In genomic region chr17:44207319-44207718, GRCh38 we compare ENCODE assay signal across 22 cellular contexts. TPM values are rescaled to one million over a fixed set of nuclear protein-coding genes. Genes with fewer than 3 reads are reported as not detected.
A peak's percentile ranks its signal among the peaks of the same experiment; 100 is the strongest.
DNase-seq lines count a peak whose midpoint lies in the region; ATAC-seq and TF ChIP-seq lines count a peak whose summit lies in the region.
"Had no signal": no experiment of that assay in that cellular context is flagged by ENCODE, and none has a peak within 500 bp of the region (broad histone marks: within the 10 kb centered on the region; RNA-seq: fewer than 3 reads in every experiment).

No MANE protein-coding gene starts in this region.

- H3K4me1 ChIP-seq in HEK293 (ENCODE audit: control insufficient read depth, insufficient read depth, low read length) = no peaks in the 10 kb centered on the region
- H3K4me1 ChIP-seq in osteoblast (ENCODE audit: insufficient read depth, low read length) = peaks cover 33% of the 10 kb centered on the region
- H3K4me1 ChIP-seq in heart right ventricle = peaks cover 5 to 37% (median 13%) of the 10 kb centered on the region in 9 donors

- H3K79me2 ChIP-seq in osteoblast (ENCODE audit: insufficient read depth, low read length) = no peaks in the 10 kb centered on the region

- H3K27ac Mint-ChIP-seq in activated CD8-positive, alpha-beta T cell treated with anti-CD3 and anti-CD28 coated beads for 36 hours = peak overlapping the region; percentile 4
- H3K27ac Mint-ChIP-seq in activated CD8-positive, alpha-beta T cell treated with anti-CD3 and anti-CD28 coated beads, Interleukin-2, amount 10 ng/mL, durations not matched to agents 7 days and 5 days = no peak overlapping the region
- no peak overlapping the region for H3K27ac Mint-ChIP-seq in T-helper 17 cell

- no peak for DNase-seq in activated CD8-positive, alpha-beta T cell treated with anti-CD3 and anti-CD28 coated beads for 36 hours
- DNase-seq in activated CD8-positive, alpha-beta T cell treated with anti-CD3 and anti-CD28 coated beads, Interleukin-2, amount 10 ng/mL, durations not matched to agents 7 days and 5 days = no peak
- DNase-seq in T-helper 17 cell (no peak), osteoblast (ENCODE audit: insufficient read length, low spot score, missing footprints) (peak; percentile 34), OCI-M1 (lab: John Stamatoyannopoulos, UW) (no peak), heart right ventricle (no peak)
- DNase-seq: CD4-positive, CD25-positive, alpha-beta regulatory T cell; Karpas-422; NCI-H1092; NCI-H1417 treated with DMSO at 0.1 percent for 48 hours; NCI-H1694 treated with DMSO at 0.1 percent for 48 hours; NCI-H2081; NCI-H2171; NCI-H226; NCI-H510A had no signal

- no peak overlapping the region for H3K27ac ChIP-seq in HEK293 (ENCODE audit: extremely low read depth, low read depth, low read length)
- no peak overlapping the region for H3K27ac ChIP-seq in osteoblast (ENCODE audit: low read depth, low read length)
- H3K27ac ChIP-seq in heart right ventricle = no peak overlapping the region
- H3K27ac ChIP-seq: BLaER1, SJSA1 had no signal

- no peak for ATAC-seq in activated CD8-positive, alpha-beta T cell treated with anti-CD3 and anti-CD28 coated beads for 36 hours
- ATAC-seq in activated CD8-positive, alpha-beta T cell treated with anti-CD3 and anti-CD28 coated beads, Interleukin-2, amount 10 ng/mL, durations not matched to agents 7 days and 5 days = no peak
- no peak for ATAC-seq in T-helper 17 cell
- no peak for ATAC-seq in heart right ventricle
- ATAC-seq: HCT116, Right ventricle myocardium inferior had no signal

- CTCF ChIA-PET in activated CD8-positive, alpha-beta T cell treated with anti-CD3 and anti-CD28 coated beads for 36 hours (lab: Charles Lee) = interaction anchor here (2.2 kb wide), 1 partner anchor 138 kb away, joined by 9 read pairs; the partner anchor contains the start of gene GRN
- CTCF ChIA-PET in activated CD8-positive, alpha-beta T cell treated with anti-CD3 and anti-CD28 coated beads, Interleukin-2, amount 10 ng/mL, durations not matched to agents 7 days and 5 days (lab: Charles Lee) = interaction anchor here (2.0 kb wide), 1 partner anchor 138 kb away, joined by 8 read pairs; the partner anchor contains the start of gene GRN
- CTCF ChIA-PET in HEK293 (lab: Yijun Ruan, JAX) = interaction anchor here (0.9 to 4.1 kb wide), 3 partner anchors 10 to 143 kb away, joined by 3 to 33 read pairs (median 21); partner anchors contain the start of gene UBTF

- intact Hi-C loops in activated CD8-positive, alpha-beta T cell treated with anti-CD3 and anti-CD28 coated beads for 36 hours (cut with micrococcal nuclease) = no loop called here
- intact Hi-C loops in heart right ventricle (cut with DNase I) = loop anchor here in 1 of 10 donors (5.0 kb wide), 1 partner anchor 125 kb away; no protein-coding TSS in a partner anchor

- peaks cover 26 to 57% of the 10 kb centered on the region in 2 experiments for H3K36me3 ChIP-seq in HEK293 (ENCODE audit: control insufficient read depth in 2 of 2, insufficient read depth in 1 of 2, low read length in 2 of 2)
- H3K36me3 ChIP-seq in osteoblast (ENCODE audit: insufficient read depth, low read length) = peaks cover 45% of the 10 kb centered on the region
- peaks cover 0 to 62% (median 36%) of the 10 kb centered on the region in 9 donors for H3K36me3 ChIP-seq in heart right ventricle

- 87% methylated on average over 17 of the region's 17 CpGs for WGBS in heart right ventricle, 2 donors

- no peak for TF ChIP-seq CTCF in activated CD8-positive, alpha-beta T cell treated with anti-CD3 and anti-CD28 coated beads for 36 hours (IDR thresholded peaks at IDR 0.05)
- no peak for TF ChIP-seq CTCF in HEK293 (tag by site-specific recombination; IDR thresholded peaks at IDR 0.05)
- no peak for TF ChIP-seq CTCF in osteoblast (IDR thresholded peaks at IDR 0.05; ENCODE audit: extremely low read depth, low read depth, low read length)
- no peak for TF ChIP-seq CTCF in heart right ventricle (IDR thresholded peaks at IDR 0.05)

- H3K4me3 Mint-ChIP-seq in activated CD8-positive, alpha-beta T cell treated with anti-CD3 and anti-CD28 coated beads for 36 hours = no peak overlapping the region
- H3K4me3 Mint-ChIP-seq in activated CD8-positive, alpha-beta T cell treated with anti-CD3 and anti-CD28 coated beads, Interleukin-2, amount 10 ng/mL, durations not matched to agents 7 days and 5 days = no peak overlapping the region
- peak overlapping the region; percentile 60 for H3K4me3 Mint-ChIP-seq in T-helper 17 cell

- no peaks in the 10 kb centered on the region for H3K9me3 Mint-ChIP-seq in activated CD8-positive, alpha-beta T cell treated with anti-CD3 and anti-CD28 coated beads for 36 hours
- no peaks in the 10 kb centered on the region for H3K9me3 Mint-ChIP-seq in activated CD8-positive, alpha-beta T cell treated with anti-CD3 and anti-CD28 coated beads, Interleukin-2, amount 10 ng/mL, durations not matched to agents 7 days and 5 days (ENCODE audit: insufficient read depth)
- H3K9me3 Mint-ChIP-seq: CD4-positive, CD25-positive, alpha-beta regulatory T cell had no signal

- no peaks in the 10 kb centered on the region for H3K27me3 Mint-ChIP-seq in activated CD8-positive, alpha-beta T cell treated with anti-CD3 and anti-CD28 coated beads for 36 hours
- no peaks in the 10 kb centered on the region for H3K27me3 Mint-ChIP-seq in activated CD8-positive, alpha-beta T cell treated with anti-CD3 and anti-CD28 coated beads, Interleukin-2, amount 10 ng/mL, durations not matched to agents 7 days and 5 days (ENCODE audit: low read depth)
- no peaks in the 10 kb centered on the region for H3K27me3 Mint-ChIP-seq in T-helper 17 cell
- H3K27me3 Mint-ChIP-seq: CD4-positive, CD25-positive, alpha-beta regulatory T cell had no signal

- H3K4me2 ChIP-seq in osteoblast (ENCODE audit: insufficient read depth, low read length) = no peak overlapping the region
- H3K4me2 ChIP-seq: BLaER1 had no signal

- H3K36me3 Mint-ChIP-seq in activated CD8-positive, alpha-beta T cell treated with anti-CD3 and anti-CD28 coated beads for 36 hours (ENCODE audit: low read depth) = peaks cover 35% of the 10 kb centered on the region
- peaks cover 43% of the 10 kb centered on the region for H3K36me3 Mint-ChIP-seq in activated CD8-positive, alpha-beta T cell treated with anti-CD3 and anti-CD28 coated beads, Interleukin-2, amount 10 ng/mL, durations not matched to agents 7 days and 5 days (ENCODE audit: low read depth)
- peaks cover 2% of the 10 kb centered on the region for H3K36me3 Mint-ChIP-seq in T-helper 17 cell (ENCODE audit: low read depth)

- H4K20me1 ChIP-seq in osteoblast (ENCODE audit: insufficient read depth, low read length) = peaks cover 13% of the 10 kb centered on the region

- no peaks in the 10 kb centered on the region for H3K9me3 ChIP-seq in HEK293 (ENCODE audit: control insufficient read depth, insufficient read depth, low read depth, low read length)
- H3K9me3 ChIP-seq in T-helper 17 cell (ENCODE audit: control insufficient read depth, low read length, poor library complexity, severe bottlenecking) = no peaks in the 10 kb centered on the region
- H3K9me3 ChIP-seq in osteoblast (ENCODE audit: low read depth, low read length) = no peaks in the 10 kb centered on the region
- H3K9me3 ChIP-seq in heart right ventricle = no peaks in the 10 kb centered on the region
- H3K9me3 ChIP-seq: BLaER1, SJSA1 had no signal

- H3K4me1 Mint-ChIP-seq in activated CD8-positive, alpha-beta T cell treated with anti-CD3 and anti-CD28 coated beads for 36 hours (ENCODE audit: low read depth) = peaks cover 52% of the 10 kb centered on the region
- H3K4me1 Mint-ChIP-seq in activated CD8-positive, alpha-beta T cell treated with anti-CD3 and anti-CD28 coated beads, Interleukin-2, amount 10 ng/mL, durations not matched to agents 7 days and 5 days (ENCODE audit: low read depth) = peaks cover 51% of the 10 kb centered on the region
- H3K4me1 Mint-ChIP-seq in T-helper 17 cell = peaks cover 34% of the 10 kb centered on the region

- POLR2A ChIA-PET in activated CD8-positive, alpha-beta T cell treated with anti-CD3 and anti-CD28 coated beads for 36 hours (lab: Charles Lee) = interaction anchor here (0.6 to 3.5 kb wide), 6 partner anchors 10 to 156 kb away, joined by 3 to 19 read pairs (median 4); partner anchors contain the start of gene FAM171A2
- POLR2A ChIA-PET in activated CD8-positive, alpha-beta T cell treated with anti-CD3 and anti-CD28 coated beads, Interleukin-2, amount 10 ng/mL, durations not matched to agents 7 days and 5 days (lab: Charles Lee) = interaction anchor here (0.7 to 1.7 kb wide), 2 partner anchors 9 to 123 kb away, joined by 6 to 9 read pairs; no protein-coding TSS in a partner anchor
- POLR2A ChIA-PET in HEK293 (lab: Yijun Ruan, JAX) = interaction anchor here (0.7 to 1.9 kb wide), 5 partner anchors 11 to 144 kb away, joined by 3 to 7 read pairs (median 4); no protein-coding TSS in a partner anchor

- H2AFZ ChIP-seq in osteoblast (ENCODE audit: low read length) = no peak overlapping the region

- H3K27me3 ChIP-seq in osteoblast (ENCODE audit: insufficient read depth, low read length) = no peaks in the 10 kb centered on the region
- no peaks in the 10 kb centered on the region for H3K27me3 ChIP-seq in heart right ventricle
- H3K27me3 ChIP-seq: BLaER1, SJSA1 had no signal

- H3K4me3 ChIP-seq in HEK293 (ENCODE audit: low read depth, low read length) (no peak overlapping the region), osteoblast (ENCODE audit: insufficient read depth, low read length) (no peak overlapping the region), heart right ventricle (no peak overlapping the region)
- H3K4me3 ChIP-seq: BLaER1, SJSA1 had no signal

RNA-seq across cellular contexts. Expression of gene ATXN7L3, which starts 7.6 kb away (rescaled TPM):
- total RNA-seq in activated CD8-positive, alpha-beta T cell treated with anti-CD3 and anti-CD28 coated beads for 36 hours = 10 to 100 TPM; 58.1 to 62.3 TPM
- total RNA-seq in activated CD8-positive, alpha-beta T cell treated with anti-CD3 and anti-CD28 coated beads, Interleukin-2, amount 10 ng/mL, durations not matched to agents 7 days and 5 days = 100 to 1,000 TPM; 116 to 120 TPM
- total RNA-seq in T-helper 17 cell (10 to 100 TPM; 97.1 to 97.5 TPM), osteoblast (34.5 and 38.4 TPM in 2 replicates), heart right ventricle (10 to 100 TPM; 23.7 to 40.6 (median 32.4) TPM)
- 10 to 100 TPM; 29.0 to 29.8 TPM for polyA plus RNA-seq in heart right ventricle

RNA-seq across cellular contexts. Expression of gene UBTF, which starts 12.2 kb away (rescaled TPM):
- total RNA-seq in activated CD8-positive, alpha-beta T cell treated with anti-CD3 and anti-CD28 coated beads for 36 hours = 100 to 1,000 TPM; 129 to 135 TPM
- 100 to 1,000 TPM; 165 to 182 TPM for total RNA-seq in activated CD8-positive, alpha-beta T cell treated with anti-CD3 and anti-CD28 coated beads, Interleukin-2, amount 10 ng/mL, durations not matched to agents 7 days and 5 days
- 100 to 1,000 TPM; 121 to 140 TPM for total RNA-seq in T-helper 17 cell
- 49.6 and 51.3 TPM in 2 replicates for total RNA-seq in osteoblast
- total RNA-seq in heart right ventricle = 10 to 100 TPM; 35.9 to 56.3 (median 42.5) TPM
- 10 to 100 TPM; 30.8 to 34.4 TPM for polyA plus RNA-seq in heart right ventricle

RNA-seq across cellular contexts. Expression of gene TMUB2, which starts 20.5 kb away (rescaled TPM):
- 10 to 100 TPM; 17.5 TPM for total RNA-seq in activated CD8-positive, alpha-beta T cell treated with anti-CD3 and anti-CD28 coated beads for 36 hours
- total RNA-seq in activated CD8-positive, alpha-beta T cell treated with anti-CD3 and anti-CD28 coated beads, Interleukin-2, amount 10 ng/mL, durations not matched to agents 7 days and 5 days = 10 to 100 TPM; 26.7 to 27.9 TPM
- total RNA-seq in T-helper 17 cell (10 to 100 TPM; 52.2 to 53.1 TPM), osteoblast (27.1 and 27.9 TPM in 2 replicates), heart right ventricle (10 to 100 TPM; 16.3 to 28.3 (median 19.6) TPM)
- polyA plus RNA-seq in heart right ventricle = 10 to 100 TPM; 27.8 to 37.2 TPM

RNA-seq across cellular contexts. Expression of gene ASB16, which starts 36.8 kb away (rescaled TPM):
- under 1 TPM; 0.18 to 0.27 TPM for total RNA-seq in activated CD8-positive, alpha-beta T cell treated with anti-CD3 and anti-CD28 coated beads for 36 hours
- under 1 TPM; 0.26 to 0.42 TPM for total RNA-seq in activated CD8-positive, alpha-beta T cell treated with anti-CD3 and anti-CD28 coated beads, Interleukin-2, amount 10 ng/mL, durations not matched to agents 7 days and 5 days
- total RNA-seq in T-helper 17 cell (not detected), osteoblast (not detected in 2 replicates), heart right ventricle (10 to 100 TPM; 12.4 to 16.4 (median 13.6) TPM)
- polyA plus RNA-seq in heart right ventricle = 1 to 10 TPM in 1 of 2 donors, under 1 TPM in 1; 0.64 to 6.5 TPM
- total RNA-seq: CD4-positive, CD25-positive, alpha-beta regulatory T cell; H4; SJSA1 had no signal
- polyA plus RNA-seq: AG04450 had no signal
